In genomic region chr17:67035131-67036083, GRCh38 we compare ENCODE assay signal across 14 cellular contexts.
DNase-seq lines count a peak whose midpoint lies in the region; ATAC-seq lines count a peak whose summit lies in the region.
"Had no signal": no experiment of that assay in that cellular context is flagged by ENCODE, and none has a peak within 500 bp of the region (broad histone marks: within the 10 kb centered on the region; RNA-seq: fewer than 3 reads in every experiment).

No MANE protein-coding gene starts in this region.

- peak; percentile 5 for DNase-seq in activated CD4-positive, alpha-beta T cell treated with anti-CD3 and anti-CD28 coated beads for 48 hours
- no peak for DNase-seq in activated CD4-positive, alpha-beta T cell treated with anti-CD3 and anti-CD28 coated beads, Interleukin-2, amount 50 U/mL, for 4 hours
- peak; percentile 43 for DNase-seq in stimulated activated CD8-positive, alpha-beta memory T cell treated with anti-CD3 and anti-CD28 coated beads, Interleukin-4, amount 100 ng/mL, for 48 hours
- DNase-seq in GDM1 (lab: John Stamatoyannopoulos, UW) (no peak), foreskin melanocyte (no peak), NCI-H1092 (lab: John Stamatoyannopoulos, UW) (no peak)
- DNase-seq: IMR-90, mesendoderm, NCI-H1417 treated with DMSO at 0.1 percent for 48 hours, NCI-H69, nucleus accumbens, trophoblast cell had no signal

- peak; percentile 82 for ATAC-seq in GM21381 (IDR thresholded peaks at IDR 0.05; ENCODE audit: unreplicated experiment)
- peak; percentile 74 for ATAC-seq in HG03039 (IDR thresholded peaks at IDR 0.05; ENCODE audit: unreplicated experiment)

Comparison
In these comparisons a context has a peak if more than half of its experiments do, and no peak if none do; other contexts are left out.
1. DNase-seq: peak in activated CD4-positive, alpha-beta T cell treated with anti-CD3 and anti-CD28 coated beads for 48 hours (single experiment) and stimulated activated CD8-positive, alpha-beta memory T cell treated with anti-CD3 and anti-CD28 coated beads, Interleukin-4, amount 100 ng/mL, for 48 hours (single experiment); none in activated CD4-positive, alpha-beta T cell treated with anti-CD3 and anti-CD28 coated beads, Interleukin-2, amount 50 U/mL, for 4 hours (0 of 2), GDM1 (single experiment), foreskin melanocyte (single experiment) and NCI-H1092 (single experiment).